Comparison of ENCODE assay signal across 38 cellular contexts in the genomic region with DNA sequence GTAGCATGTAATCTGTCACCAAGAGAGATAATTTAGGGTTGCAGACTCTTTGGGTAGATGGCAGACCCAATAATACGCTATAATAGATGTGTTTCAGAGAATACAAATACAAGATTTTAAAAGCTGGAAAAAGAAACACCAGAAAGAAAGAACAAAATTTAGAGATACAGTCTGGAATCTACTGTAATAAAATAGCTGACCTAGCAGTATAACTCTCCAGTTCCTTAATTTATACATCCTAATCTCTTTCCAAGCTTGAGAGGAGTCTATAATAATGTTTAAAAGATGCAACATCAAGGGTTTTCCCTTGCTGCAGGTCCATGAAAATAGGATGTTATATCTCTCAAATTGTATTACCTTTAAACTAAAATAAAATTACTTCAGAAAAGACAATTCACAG. TPM values are rescaled to one million over a fixed set of nuclear protein-coding genes. Genes with fewer than 3 reads are reported as not detected.
"Had no signal": no experiment of that assay in that cellular context is flagged by ENCODE, and none has a peak within 500 bp of the region (broad histone marks: within the 10 kb centered on the region; RNA-seq: fewer than 3 reads in every experiment).

No MANE protein-coding gene starts in this region.

- H3K9me3 ChIP-seq: MG63 had no signal

- H3K27me3 ChIP-seq: MG63 had no signal

- H3K4me3 ChIP-seq: MG63 had no signal

- H3K36me3 ChIP-seq: MG63 had no signal

- DNase-seq: Karpas-422, Kasumi-1, MG63, MM.1S, MV-4-11, NCI-H1048, NCI-H1092, NCI-H1092 treated with DMSO at 0.1 percent for 48 hours, NCI-H1105, NCI-H1105 treated with DMSO at 0.1 percent for 48 hours, NCI-H1417, NCI-H1417 treated with DMSO at 0.1 percent for 48 hours, NCI-H1436, NCI-H1436 treated with DMSO at 0.1 percent for 48 hours, NCI-H146, NCI-H1694, NCI-H1694 treated with DMSO at 0.1 percent for 48 hours, NCI-H187, NCI-H187 treated with DMSO at 0.1 percent for 48 hours, NCI-H1930, NCI-H2029, NCI-H2029 treated with DMSO at 0.1 percent for 48 hours, NCI-H2081 treated with DMSO at 0.1 percent for 48 hours, NCI-H2107, NCI-H2171, NCI-H2171 treated with DMSO at 0.1 percent for 48 hours, NCI-H2227 treated with DMSO at 0.1 percent for 48 hours, NCI-H226, NCI-H345, NCI-H446, NCI-H446 treated with DMSO at 0.1 percent for 48 hours, NCI-H510A, NCI-H510A treated with DMSO at 0.1 percent for 48 hours, NCI-H524, NCI-H524 treated with DMSO at 0.1 percent for 48 hours had no signal

RNA-seq across cellular contexts. Expression of a gene that starts 27.2 kb away (rescaled TPM):
- total RNA-seq: LHCN-M2, M059J, MCF 10A had no signal
